In genomic region chr3:102933377-102933776, GRCh38 we compare ENCODE assay signal across 18 cellular contexts.
DNase-seq lines count a peak whose midpoint lies in the region; ATAC-seq and TF ChIP-seq lines count a peak whose summit lies in the region.
"Had no signal": no experiment of that assay in that cellular context is flagged by ENCODE, and none has a peak within 500 bp of the region (broad histone marks: within the 10 kb centered on the region; RNA-seq: fewer than 3 reads in every experiment).

No MANE protein-coding gene starts in this region.

- H3K4me3 ChIP-seq in OCI-LY3 (ENCODE audit: low read length), result no peak overlapping the region
- H3K4me3 ChIP-seq: BLaER1 had no signal

- H3K27me3 ChIP-seq in OCI-LY3 (ENCODE audit: low read depth, low read length), result no peaks in the 10 kb centered on the region
- H3K27me3 ChIP-seq: BE2C, BLaER1 had no signal

- 0 out of 2 replicates have a peak overlapping the region, but pooled peaks have one; percentile 5 for H3K27ac ChIP-seq in OCI-LY3 (ENCODE audit: low read length)
- H3K27ac ChIP-seq: BLaER1 had no signal

- H3K79me2 ChIP-seq in OCI-LY3 (ENCODE audit: low read length), result no peaks in the 10 kb centered on the region

- 0 out of 2 replicates have a peak, but pooled peaks cover 11% of the 10 kb centered on the region for H3K9me3 ChIP-seq in OCI-LY3 (ENCODE audit: insufficient read depth, low read length)
- H3K9me3 ChIP-seq: BE2C had no signal

- H3K4me1 ChIP-seq in OCI-LY3 (ENCODE audit: low read length), result peaks cover 9% of the 10 kb centered on the region; the same call in 1 of the 2 replicates
- H3K4me1 ChIP-seq: BLaER1 had no signal

- peak overlapping the region; percentile 35; the same call in 1 of the 2 replicates for H2AFZ ChIP-seq in OCI-LY3 (ENCODE audit: low read depth, low read length)

- H3K36me3 ChIP-seq in OCI-LY3 (replicated peaks; ENCODE audit: low read depth, low read length), result peaks cover 5% of the 10 kb centered on the region
- H3K36me3 ChIP-seq: BE2C, BLaER1 had no signal

- no peak for TF ChIP-seq CTCF in OCI-LY3 (IDR thresholded peaks at IDR 0.05; ENCODE audit: low read depth, low read length)

- H3K4me2 ChIP-seq in OCI-LY3 (ENCODE audit: low read length), result peak overlapping the region; percentile 13; the same call in 1 of the 2 replicates
- H3K4me2 ChIP-seq: BLaER1 had no signal

- H4K20me1 ChIP-seq in OCI-LY3 (ENCODE audit: insufficient read depth, low read length), result no peaks in the 10 kb centered on the region
- H4K20me1 ChIP-seq: BLaER1 had no signal

- peak; percentile 68 for ATAC-seq in GM18870 (IDR thresholded peaks at IDR 0.05; ENCODE audit: unreplicated experiment)
- peak; percentile 78 for ATAC-seq in HG02884 (IDR thresholded peaks at IDR 0.05; ENCODE audit: unreplicated experiment)
- no peak for ATAC-seq in GM18511 (IDR thresholded peaks at IDR 0.05; ENCODE audit: unreplicated experiment)

- H3K9ac ChIP-seq in OCI-LY3 (ENCODE audit: low read length), result no peak overlapping the region
- H3K9ac ChIP-seq: BLaER1 had no signal

- no peak for DNase-seq in RKO (ENCODE audit: low spot score)
- no peak for DNase-seq in D341Med (ENCODE audit: low spot score)
- DNase-seq in NCI-H187 treated with DMSO at 0.1 percent for 48 hours (lab: John Stamatoyannopoulos, UW), result no peak
- DNase-seq: 8988T; ACHN; BE2C; C1 segment of cervical spinal cord; CD4-positive, alpha-beta memory T cell; CD4-positive, CD25-positive, alpha-beta regulatory T cell; CD8-positive, alpha-beta memory T cell; COR-L47; DMS79 treated with DMSO at 0.1 percent for 48 hours; GF-D8 had no signal
